ENCODE assay signal across 22 cellular contexts in genomic region chr10:48518412-48518811, GRCh38.
DNase-seq lines count a peak whose midpoint lies in the region; ATAC-seq, FAIRE-seq and TF ChIP-seq lines count a peak whose summit lies in the region.
"Had no signal": no experiment of that assay in that cellular context is flagged by ENCODE, and none has a peak within 500 bp of the region (broad histone marks: within the 10 kb centered on the region; RNA-seq: fewer than 3 reads in every experiment).

No MANE protein-coding gene starts in this region.

- H2AK9ac ChIP-seq in IMR-90 (replicated peaks; ENCODE audit: low read depth, low read length, poor library complexity): no peak overlapping the region

- H3K4me1 Mint-ChIP-seq in Caco-2 (ENCODE audit: low read depth, unreplicated experiment): peaks cover 16% of the 10 kb centered on the region
- peaks cover 26 to 35% of the 10 kb centered on the region in 2 donors for H3K4me1 Mint-ChIP-seq in stimulated activated naive B cell treated with anti-CD40 and anti-IgM and Interleukin-4, amounts not matched to agents 10 μg/mL and 1 μg/mL and 100 μg/mL, for 72 hours

- H3K9ac ChIP-seq in IMR-90 (ENCODE audit: low read depth, low read length) (no peak overlapping the region), H1 (replicated peaks in 1 of 4; ENCODE audit: extremely low read depth in 1 of 4, low read depth in 3 of 4, low read length in 3 of 4) (no peak overlapping the region)

- H4K20me1 ChIP-seq in IMR-90 (ENCODE audit: insufficient read depth, low read length): peaks cover 20% of the 10 kb centered on the region
- H4K20me1 ChIP-seq in H1 (replicated peaks in 1 of 2; ENCODE audit: control insufficient read depth in 1 of 2, insufficient read depth in 2 of 2, low read length in 2 of 2): peaks cover 0 to 4% of the 10 kb centered on the region in 2 experiments

- no peak for FAIRE-seq in H1 (lab: Jason Lieb, UNC)
- FAIRE-seq: bronchial epithelial cell, D721Med, GM12892 had no signal

- H4K5ac ChIP-seq in IMR-90 (ENCODE audit: low read depth, low read length) (no peak overlapping the region), H1 (ENCODE audit: insufficient read length, low read depth, low read length) (no peak overlapping the region)

- TF ChIP-seq EP300 in H1 (IDR thresholded peaks at IDR 0.05; ENCODE audit: borderline replicate concordance in 1 of 2, low read depth in 2 of 2, low read length in 2 of 2): no peak

- H3K23ac ChIP-seq in IMR-90 (ENCODE audit: low read depth, low read length) (no peak overlapping the region), H1 (ENCODE audit: insufficient read length) (no peak overlapping the region)

- H3K36me3 ChIP-seq in Caco-2 (ENCODE audit: control insufficient read depth, insufficient read depth, low read length) (no peaks in the 10 kb centered on the region), IMR-90 (ENCODE audit: control insufficient read depth, insufficient read depth, low read length) (no peaks in the 10 kb centered on the region; the same call in 1 of the 2 replicates), H1 (ENCODE audit: control insufficient read depth in 2 of 4, insufficient read depth in 4 of 4, low read length in 3 of 4) (no peaks in the 10 kb centered on the region; a peak in 2 of 8 replicates)
- H3K36me3 ChIP-seq: HAP-1 had no signal

- no peak overlapping the region for H2BK120ac ChIP-seq in IMR-90 (ENCODE audit: low read depth, low read length)
- H2BK120ac ChIP-seq in H1 (replicated peaks; ENCODE audit: low read depth, low read length): no peak overlapping the region

- WGBS in IMR-90 (ENCODE audit: extremely low coverage in 2 of 2, insufficient read length in 1 of 2), 2 experiments: 88% methylated on average over 3 of the region's 3 CpGs; no CpG with 5 or more reads in 1 of the 2 experiments
- 97% methylated on average over 3 of the region's 3 CpGs; no CpG with 5 or more reads in 1 of the 2 experiments for WGBS in H1 (ENCODE audit: extremely low coverage in 1 of 2, insufficient coverage in 1 of 2, insufficient read length in 1 of 2, insufficient replicate concordance in 2 of 2, low coverage in 1 of 2, low lambda C conversion rate in 2 of 2, missing lambda C conversion rate in 1 of 2), 2 experiments

- H3K14ac ChIP-seq in IMR-90 (replicated peaks; ENCODE audit: low read depth, low read length): no peak overlapping the region
- H3K14ac ChIP-seq in H1 (ENCODE audit: insufficient read length): no peak overlapping the region

- no peak for TF ChIP-seq POLR2A in IMR-90 (IDR thresholded peaks at IDR 0.05; ENCODE audit: low read depth, low read length)
- no peak for TF ChIP-seq POLR2A in H1 (IDR thresholded peaks at IDR 0.05; ENCODE audit: control extremely low read depth in 1 of 2, low read depth in 2 of 2, low read length in 2 of 2)

- peak overlapping the region; percentile 62 for H3K27ac Mint-ChIP-seq in Caco-2 (ENCODE audit: unreplicated experiment)
- H3K27ac Mint-ChIP-seq in stimulated activated naive B cell treated with anti-CD40 and anti-IgM and Interleukin-4, amounts not matched to agents 10 μg/mL and 1 μg/mL and 100 μg/mL, for 72 hours: peak overlapping the region; percentile 75

- H3K4me3 ChIP-seq in Caco-2 (ENCODE audit: low read depth, low read length) (no peak overlapping the region), IMR-90 (ENCODE audit: insufficient read depth, low read depth, low read length) (no peak overlapping the region), H1 (ENCODE audit: extremely low read depth in 1 of 4, insufficient read depth in 2 of 4, low read depth in 3 of 4, low read length in 4 of 4) (no peak overlapping the region)
- H3K4me3 ChIP-seq: HAP-1, testis had no signal

- H4K91ac ChIP-seq in IMR-90 (ENCODE audit: insufficient read depth, low read depth, low read length) (no peak overlapping the region), H1 (replicated peaks; ENCODE audit: insufficient read length, low read length) (no peak overlapping the region)

- H3K9me3 Mint-ChIP-seq in Caco-2 (ENCODE audit: unreplicated experiment): peaks cover 22% of the 10 kb centered on the region
- H3K9me3 Mint-ChIP-seq in stimulated activated naive B cell treated with anti-CD40 and anti-IgM and Interleukin-4, amounts not matched to agents 10 μg/mL and 1 μg/mL and 100 μg/mL, for 72 hours: peaks cover 4 to 10% of the 10 kb centered on the region in 2 donors

- ATAC-seq in IMR-90 (ENCODE audit: low read depth): no peak
- peak; percentile 5 to 12 for ATAC-seq in stimulated activated naive B cell treated with anti-CD40 and anti-IgM and Interleukin-4, amounts not matched to agents 10 μg/mL and 1 μg/mL and 100 μg/mL, for 72 hours (replicated peaks)
- ATAC-seq: left colon had no signal

- H3K4me3 Mint-ChIP-seq in Caco-2 (ENCODE audit: unreplicated experiment): no peak overlapping the region
- H3K4me3 Mint-ChIP-seq in stimulated activated naive B cell treated with anti-CD40 and anti-IgM and Interleukin-4, amounts not matched to agents 10 μg/mL and 1 μg/mL and 100 μg/mL, for 72 hours: peak overlapping the region in 1 of 2 donors; percentile 5

- H3K4me1 ChIP-seq in Caco-2 (peaks cover 8% of the 10 kb centered on the region; the same call in 1 of the 2 replicates), IMR-90 (ENCODE audit: control insufficient read depth, insufficient read depth, low read length) (peaks cover 11% of the 10 kb centered on the region), H1 (replicated peaks in 1 of 4; ENCODE audit: control insufficient read depth in 3 of 4, insufficient read depth in 4 of 4, low read length in 3 of 4) (peaks cover 0 to 17% (median 3%) of the 10 kb centered on the region in 4 experiments; a peak in 5 of 7 replicates)
- H3K4me1 ChIP-seq: HAP-1, testis had no signal

- no peak overlapping the region for H3K18ac ChIP-seq in IMR-90 (ENCODE audit: low read depth, low read length)
- no peak overlapping the region for H3K18ac ChIP-seq in H1 (ENCODE audit: extremely low read depth, low read length)

- H2AK5ac ChIP-seq in IMR-90 (ENCODE audit: low read depth, low read length): 0 out of 2 replicates have a peak overlapping the region, but pooled peaks have one; percentile 13
- no peak overlapping the region for H2AK5ac ChIP-seq in H1 (ENCODE audit: low read depth, low read length)

- H3K9me3 ChIP-seq in Caco-2 (peaks cover 14% of the 10 kb centered on the region), IMR-90 (ENCODE audit: control insufficient read depth, insufficient read depth, low read length) (peaks cover 2% of the 10 kb centered on the region), H1 (ENCODE audit: insufficient read depth in 2 of 2, low read depth in 1 of 2, low read length in 1 of 2) (no peaks in the 10 kb centered on the region)
- H3K9me3 ChIP-seq: HAP-1, testis had no signal

- DNase-seq in Caco-2: peak in 1 of 2 experiments; percentile 35
- DNase-seq in IMR-90: no peak
- DNase-seq in H1 (ENCODE audit: low read depth in 1 of 2, low spot score in 2 of 2): no peak
- no peak for DNase-seq in stimulated activated naive B cell treated with anti-CD40 and anti-IgM and Interleukin-4, amounts not matched to agents 10 μg/mL and 1 μg/mL and 100 μg/mL, for 72 hours
- DNase-seq in ureter (ENCODE audit: low spot score): no peak
- no peak for DNase-seq in HuH-7 (ENCODE audit: low spot score)
- no peak for DNase-seq in T-helper 2 cell
- DNase-seq: activated CD4-positive, CD25-positive, alpha-beta regulatory T cell treated with anti-CD3 and anti-CD28 coated beads, Interleukin-2, amount 50 U/mL, for 72 hours; activated effector memory CD4-positive, alpha-beta T cell treated with Interleukin-2 at 50 U/mL for 16 hours; erythroblast; foreskin melanocyte; left colon; NCI-H2029 treated with DMSO at 0.1 percent for 48 hours; NCI-H446; NK-92 treated with Interleukin-12 subunit alpha and Interleukin-12 subunit beta, amount 100 ng/mL, for 24 hours; stimulated activated CD8-positive, alpha-beta memory T cell treated with anti-CD3 and anti-CD28 coated beads, Interleukin-4, amount 100 ng/mL, for 48 hours; T-helper 9 cell; testis had no signal

- H4K8ac ChIP-seq in IMR-90 (ENCODE audit: low read depth in 2 of 2, low read length in 2 of 2): no peak overlapping the region
- no peak overlapping the region for H4K8ac ChIP-seq in H1 (ENCODE audit: extremely low read depth, insufficient read depth, low read length)

- POLR2A ChIA-PET in Caco-2 (lab: Charles Lee) (no interaction called here), IMR-90 (lab: Charles Lee; ENCODE audit: unreplicated experiment) (interaction anchor here (0.6 kb wide), 1 partner anchor 188 kb away, joined by 3 read pairs; no protein-coding TSS in a partner anchor), H1 (lab: Charles Lee; ENCODE audit: partially characterized antibody) (interaction anchor here (1.8 kb wide), 1 partner anchor 18 kb away, joined by 6 read pairs; no protein-coding TSS in a partner anchor)

- BruUV-seq in Caco-2 (replicated peaks; lab: Mats Ljungman, UMichigan) (no TSS peak), IMR-90 (replicated peaks; lab: Mats Ljungman, UMichigan) (no TSS peak)

- peaks cover 0 to 26% of the 10 kb centered on the region in 2 experiments; a peak in 2 of 4 replicates for H3K79me2 ChIP-seq in H1 (ENCODE audit: control insufficient read depth in 1 of 2, insufficient read depth in 2 of 2, low read length in 2 of 2)

- H2BK15ac ChIP-seq in IMR-90 (ENCODE audit: low read depth, low read length) (no peak overlapping the region), H1 (ENCODE audit: low read length) (no peak overlapping the region)

- H3K27me3 ChIP-seq in Caco-2 (replicated peaks; ENCODE audit: control insufficient read depth, insufficient read depth, low read length): no peaks in the 10 kb centered on the region
- H3K27me3 ChIP-seq in IMR-90 (ENCODE audit: control insufficient read depth, insufficient read depth, low read length): no peaks in the 10 kb centered on the region
- H3K27me3 ChIP-seq in H1 (replicated peaks in 1 of 4; ENCODE audit: control insufficient read depth in 3 of 4, extremely low read depth in 1 of 4, insufficient read depth in 3 of 4, low read length in 3 of 4): peaks cover 0 to 2% (median 0%) of the 10 kb centered on the region in 4 experiments; a peak in 1 of 7 replicates
- H3K27me3 ChIP-seq: testis had no signal

- H2AFZ ChIP-seq in IMR-90 (replicated peaks; ENCODE audit: low read length, poor library complexity) (peak overlapping the region; percentile 16), H1 (ENCODE audit: low read length) (no peak overlapping the region)

- no peak for TF ChIP-seq RAD21 in IMR-90 (IDR thresholded peaks at IDR 0.05; ENCODE audit: low read length)
- no peak for TF ChIP-seq RAD21 in H1 (IDR thresholded peaks at IDR 0.05 in 1 of 2, conservative IDR thresholded peaks at IDR 0.05 in 1 of 2; ENCODE audit: low read depth in 2 of 2, low read length in 2 of 2)

- dilution Hi-C loops in IMR-90 (cut with HindIII; ENCODE audit: low sequenced_read_pairs, unreplicated experiment): no loop called here

- H3K9me1 ChIP-seq in IMR-90 (ENCODE audit: insufficient read depth, low read length): peaks cover 9% of the 10 kb centered on the region

- no peak overlapping the region for H2BK5ac ChIP-seq in IMR-90 (ENCODE audit: low read depth, low read length, poor library complexity, severe bottlenecking)
- H2BK5ac ChIP-seq in H1 (ENCODE audit: low read depth, low read length): no peak overlapping the region

- H3K27me3 Mint-ChIP-seq in Caco-2 (ENCODE audit: insufficient read depth, unreplicated experiment): no peaks in the 10 kb centered on the region
- H3K27me3 Mint-ChIP-seq in stimulated activated naive B cell treated with anti-CD40 and anti-IgM and Interleukin-4, amounts not matched to agents 10 μg/mL and 1 μg/mL and 100 μg/mL, for 72 hours: peaks cover 18 to 26% of the 10 kb centered on the region in 2 donors

- H3K79me1 ChIP-seq in IMR-90 (ENCODE audit: low read depth in 1 of 2, low read length in 2 of 2) (peaks cover 36 to 73% of the 10 kb centered on the region in 2 experiments), H1 (ENCODE audit: low read depth, low read length) (peaks cover 12% of the 10 kb centered on the region)

- H3K36me3 Mint-ChIP-seq in Caco-2 (ENCODE audit: insufficient read depth, unreplicated experiment): no peaks in the 10 kb centered on the region
- H3K36me3 Mint-ChIP-seq in stimulated activated naive B cell treated with anti-CD40 and anti-IgM and Interleukin-4, amounts not matched to agents 10 μg/mL and 1 μg/mL and 100 μg/mL, for 72 hours: peaks cover 14 to 19% of the 10 kb centered on the region in 2 donors

- H3K23me2 ChIP-seq in H1 (ENCODE audit: low read depth, low read length): no peaks in the 10 kb centered on the region; the same call in 1 of the 2 replicates

- H3K27ac ChIP-seq in IMR-90 (ENCODE audit: insufficient read depth, low read length) (no peak overlapping the region), H1 (ENCODE audit: low read depth, low read length) (no peak overlapping the region)
- H3K27ac ChIP-seq: testis had no signal

- in situ Hi-C loops in IMR-90 (cut with MboI; ENCODE audit: low sequenced_read_pairs): loop anchor here (25.0 kb wide), 2 partner anchors 156 to 306 kb away; no protein-coding TSS in a partner anchor

- TF ChIP-seq CTCF in Caco-2 (IDR thresholded peaks at IDR 0.05; ENCODE audit: insufficient read depth in 1 of 2, low read depth in 1 of 2, low read length in 1 of 2, severe bottlenecking in 1 of 2, unreplicated experiment in 1 of 2) (no peak), IMR-90 (conservative IDR thresholded peaks at IDR 0.05; ENCODE audit: low read depth, low read length) (no peak), H1 (IDR thresholded peaks at IDR 0.05; ENCODE audit: control extremely low read depth in 1 of 3, insufficient read depth in 1 of 3, low read depth in 1 of 3, low read length in 3 of 3) (no peak)

- H2BK20ac ChIP-seq in IMR-90 (ENCODE audit: low read depth, low read length) (no peak overlapping the region), H1 (ENCODE audit: low read length) (no peak overlapping the region)

- intact Hi-C loops in Caco-2 (cut with micrococcal nuclease; ENCODE audit: unreplicated experiment) (no loop called here), IMR-90 (cut with micrococcal nuclease) (no loop called here)

- H2BK12ac ChIP-seq in H1 (ENCODE audit: low read depth, low read length): peak overlapping the region; percentile 33; the same call in 1 of the 2 replicates

- H3K56ac ChIP-seq in IMR-90 (ENCODE audit: extremely low read depth, insufficient read depth, low read length) (no peak overlapping the region), H1 (replicated peaks; ENCODE audit: insufficient read length, low read depth, low read length) (no peak overlapping the region)

- H3K4ac ChIP-seq in IMR-90 (ENCODE audit: low read depth, low read length) (no peak overlapping the region), H1 (replicated peaks; ENCODE audit: insufficient read length, low read depth, low read length) (no peak overlapping the region)

- CTCF ChIA-PET in Caco-2 (lab: Charles Lee) (no interaction called here), IMR-90 (lab: Yijun Ruan, JAX) (no interaction called here), H1 (lab: Charles Lee; ENCODE audit: partially characterized antibody) (interaction anchor here (1.1 to 1.9 kb wide), 6 partner anchors 9 to 138 kb away, joined by 3 to 4 read pairs (median 4); no protein-coding TSS in a partner anchor)

- H3K4me2 ChIP-seq in IMR-90 (ENCODE audit: low read depth, low read length): no peak overlapping the region
- no peak overlapping the region for H3K4me2 ChIP-seq in H1 (ENCODE audit: insufficient read depth in 1 of 2, low read depth in 2 of 2, low read length in 2 of 2)
